In genomic region chr14:69663322-69663686, GRCh38 we compare ENCODE assay signal across 12 cellular contexts. TPM values are rescaled to one million over a fixed set of nuclear protein-coding genes. Genes with fewer than 3 reads are reported as not detected.
DNase-seq lines count a peak whose midpoint lies in the region; ATAC-seq and TF ChIP-seq lines count a peak whose summit lies in the region.
"Had no signal": no experiment of that assay in that cellular context is flagged by ENCODE, and none has a peak within 500 bp of the region (broad histone marks: within the 10 kb centered on the region; RNA-seq: fewer than 3 reads in every experiment).

No MANE protein-coding gene starts in this region.

- H3K4me3 Mint-ChIP-seq in naive B cell, result peak overlapping the region in 1 of 8 donors; percentile 30
- H3K4me3 Mint-ChIP-seq: CD14-positive monocyte had no signal

- H3K27ac ChIP-seq in heart left ventricle (peak overlapping the region in 8 of 12 donors; percentile 10 to 67 (median 59)), ascending aorta (peak overlapping the region; percentile 79 to 87), vagina (peak overlapping the region; percentile 31)
- H3K27ac ChIP-seq: SJSA1 had no signal

- peaks cover 0 to 35% (median 17%) of the 10 kb centered on the region in 9 donors for H3K36me3 ChIP-seq in heart left ventricle
- H3K36me3 ChIP-seq in ascending aorta, result peaks cover 4 to 16% of the 10 kb centered on the region in 2 donors
- no peaks in the 10 kb centered on the region for H3K36me3 ChIP-seq in vagina
- H3K36me3 ChIP-seq: SJSA1 had no signal

- TF ChIP-seq POLR2A in heart left ventricle (IDR thresholded peaks at IDR 0.05), result no peak
- TF ChIP-seq POLR2A in vagina (IDR thresholded peaks at IDR 0.05), result no peak

- intact Hi-C loops in heart left ventricle (cut with DNase I), result loop anchor here in 3 of 10 donors (10.0 kb wide), 2 partner anchors 49 to 51 kb away; partner anchors contain the start of gene SUSD6 (in 2 of the 3)
- intact Hi-C loops in Right ventricle myocardium inferior (cut with DNase I), result loop anchor here (10.0 kb wide), 1 partner anchor 51 kb away; no protein-coding TSS in a partner anchor
- intact Hi-C loops in ascending aorta (cut with DNase I), result no loop called here
- intact Hi-C loops in vagina (cut with DNase I), result loop anchor here (10.0 kb wide), 1 partner anchor 51 kb away; no protein-coding TSS in a partner anchor

- H3K27me3 ChIP-seq in heart left ventricle (no peaks in the 10 kb centered on the region), ascending aorta (no peaks in the 10 kb centered on the region), vagina (no peaks in the 10 kb centered on the region)
- H3K27me3 ChIP-seq: SJSA1 had no signal

- peaks cover 35 to 97% (median 76%) of the 10 kb centered on the region in 12 donors for H3K4me1 ChIP-seq in heart left ventricle
- peaks cover 21 to 84% of the 10 kb centered on the region in 2 donors for H3K4me1 ChIP-seq in ascending aorta
- H3K4me1 ChIP-seq in vagina, result peaks cover 79% of the 10 kb centered on the region

- WGBS in heart left ventricle, 4 donors, result 23 to 39% (median 29%) methylated on average over 2 of the region's 2 CpGs

- H3K4me1 Mint-ChIP-seq in naive B cell, result peaks cover 65 to 91% (median 84%) of the 10 kb centered on the region in 3 donors

- peak overlapping the region in 5 of 6 donors; percentile 4 to 90 (median 74) for H3K27ac Mint-ChIP-seq in naive B cell

- no peak for DNase-seq in heart left ventricle
- no peak for DNase-seq in Right ventricle myocardium inferior (ENCODE audit: missing footprints)
- DNase-seq in ascending aorta (ENCODE audit: low spot score in 2 of 2), result no peak
- DNase-seq in naive B cell, result no peak
- DNase-seq in vagina (ENCODE audit: extremely low spot score in 2 of 2), result no peak
- DNase-seq in activated CD4-positive, alpha-beta T cell treated with anti-CD3 and anti-CD28 coated beads for 48 hours, result no peak
- DNase-seq: HCEC 1CT; stimulated activated naive CD8-positive, alpha-beta T cell treated with anti-CD3 and anti-CD28 coated beads, Interleukin-15, Interleukin-2, amounts not matched to agents 100 U/mL and 50 U/mL, for 24 hours had no signal

- H3K4me3 ChIP-seq in heart left ventricle (no peak overlapping the region), ascending aorta (no peak overlapping the region), vagina (no peak overlapping the region)
- H3K4me3 ChIP-seq: SJSA1 had no signal

- ATAC-seq in heart left ventricle (no peak), Right ventricle myocardium inferior (no peak), naive B cell (ENCODE audit: low read depth in 2 of 2) (no peak), GM21367 (IDR thresholded peaks at IDR 0.05; ENCODE audit: unreplicated experiment) (no peak), GM21381 (IDR thresholded peaks at IDR 0.05; ENCODE audit: unreplicated experiment) (no peak)
- ATAC-seq: stimulated activated naive CD8-positive, alpha-beta T cell treated with anti-CD3 and anti-CD28 coated beads, Interleukin-15, Interleukin-2, amounts not matched to agents 100 U/mL and 50 U/mL, for 24 hours had no signal

- H3K9me3 Mint-ChIP-seq in naive B cell, result peaks cover 0 to 4% (median 2%) of the 10 kb centered on the region in 7 donors
- H3K9me3 Mint-ChIP-seq: CD14-positive monocyte had no signal

- H3K27me3 Mint-ChIP-seq in naive B cell, result no peaks in the 10 kb centered on the region

- no peak for TF ChIP-seq CTCF in heart left ventricle (IDR thresholded peaks at IDR 0.05)
- TF ChIP-seq CTCF in ascending aorta (IDR thresholded peaks at IDR 0.05), result no peak
- TF ChIP-seq CTCF in vagina (IDR thresholded peaks at IDR 0.05), result no peak

- no peaks in the 10 kb centered on the region for H3K9me3 ChIP-seq in heart left ventricle
- H3K9me3 ChIP-seq in ascending aorta, result no peaks in the 10 kb centered on the region
- no peaks in the 10 kb centered on the region for H3K9me3 ChIP-seq in vagina
- H3K9me3 ChIP-seq: SJSA1 had no signal

- H3K36me3 Mint-ChIP-seq in naive B cell, result peaks cover 6 to 26% of the 10 kb centered on the region in 2 donors

RNA-seq across cellular contexts. Expression of gene SUSD6, which starts 51.9 kb away (rescaled TPM):
- 10 to 100 TPM; 17.8 to 49.2 (median 24.8) TPM for total RNA-seq in heart left ventricle
- 10 to 100 TPM in 1 of 2 donors, 1 to 10 TPM in 1; 5.8 to 18.7 TPM for polyA plus RNA-seq in heart left ventricle
- total RNA-seq in Right ventricle myocardium inferior, result 22.4 TPM
- 23.3 TPM for total RNA-seq in ascending aorta
- polyA plus RNA-seq in naive B cell (ENCODE audit: low read depth in 6 of 6), result 10 to 100 TPM; 16.1 to 22.8 (median 19.4) TPM
- 36.6 TPM for total RNA-seq in vagina

Comparison
In these comparisons a context has a peak if more than half of its experiments do, and no peak if none do; other contexts are left out.
1. H3K27ac ChIP-seq: peak in every context shown above with its lines; median percentile 83 in ascending aorta; 59 in heart left ventricle; 31 in vagina.